Comparison of ENCODE assay signal across 30 cellular contexts in genomic region chr17:28367641-28368305, GRCh38. TPM values are rescaled to one million over a fixed set of nuclear protein-coding genes. Genes with fewer than 3 reads are reported as not detected.
"Had no signal": no experiment of that assay in that cellular context is flagged by ENCODE, and none has a peak within 500 bp of the region (broad histone marks: within the 10 kb centered on the region; RNA-seq: fewer than 3 reads in every experiment).

No MANE protein-coding gene starts in this region.

- H3K27ac Mint-ChIP-seq: activated CD4-positive, alpha-beta T cell treated with anti-CD3 and anti-CD28 coated beads for 36 hours; activated CD8-positive, alpha-beta memory T cell treated with anti-CD3 and anti-CD28 coated beads, Interleukin-2, amount 10 ng/mL, durations not matched to agents 7 days and 5 days; activated CD8-positive, alpha-beta T cell treated with anti-CD3 and anti-CD28 coated beads, Interleukin-2, amount 10 ng/mL, durations not matched to agents 7 days and 5 days; activated naive CD4-positive, alpha-beta T cell treated with anti-CD3 and anti-CD28 coated beads, Interleukin-2, amount 10 ng/mL, durations not matched to agents 7 days and 5 days; activated naive CD8-positive, alpha-beta T cell treated with anti-CD3 and anti-CD28 coated beads, Interleukin-2, amount 10 ng/mL, durations not matched to agents 7 days and 5 days; immature natural killer cell; T-helper 2 cell treated with Interferon-gamma antibody and Interleukin-4, amounts not matched to agents 5 μg/mL and 100 μg/mL, for 36 hours had no signal

- H3K4me2 ChIP-seq: smooth muscle cell had no signal

- H3K27me3 Mint-ChIP-seq: activated CD4-positive, alpha-beta T cell treated with anti-CD3 and anti-CD28 coated beads for 36 hours; activated CD8-positive, alpha-beta memory T cell treated with anti-CD3 and anti-CD28 coated beads, Interleukin-2, amount 10 ng/mL, durations not matched to agents 7 days and 5 days; activated naive CD8-positive, alpha-beta T cell treated with anti-CD3 and anti-CD28 coated beads, Interleukin-2, amount 10 ng/mL, durations not matched to agents 7 days and 5 days; brain had no signal

- H3K36me3 ChIP-seq: ovary had no signal

- ATAC-seq: activated CD4-positive, alpha-beta T cell treated with anti-CD3 and anti-CD28 coated beads for 36 hours; activated CD8-positive, alpha-beta memory T cell treated with anti-CD3 and anti-CD28 coated beads, Interleukin-2, amount 10 ng/mL, durations not matched to agents 7 days and 5 days; activated CD8-positive, alpha-beta T cell treated with anti-CD3 and anti-CD28 coated beads, Interleukin-2, amount 10 ng/mL, durations not matched to agents 7 days and 5 days; left lung; psoas muscle had no signal

- H3K4me3 ChIP-seq: ascending aorta, cardiac muscle cell, left lung, ovary, psoas muscle, smooth muscle cell, testis, transverse colon had no signal

- H3K27me3 ChIP-seq: ascending aorta, ovary, testis had no signal

- H3K4me3 Mint-ChIP-seq: activated CD4-positive, alpha-beta T cell treated with anti-CD3 and anti-CD28 coated beads for 36 hours; activated CD8-positive, alpha-beta memory T cell treated with anti-CD3 and anti-CD28 coated beads, Interleukin-2, amount 10 ng/mL, durations not matched to agents 7 days and 5 days; activated CD8-positive, alpha-beta T cell treated with anti-CD3 and anti-CD28 coated beads, Interleukin-2, amount 10 ng/mL, durations not matched to agents 7 days and 5 days; activated naive CD4-positive, alpha-beta T cell treated with anti-CD3 and anti-CD28 coated beads, Interleukin-2, amount 10 ng/mL, durations not matched to agents 7 days and 5 days; activated naive CD8-positive, alpha-beta T cell treated with anti-CD3 and anti-CD28 coated beads, Interleukin-2, amount 10 ng/mL, durations not matched to agents 7 days and 5 days; brain; immature natural killer cell; nephron; T-helper 2 cell treated with Interferon-gamma antibody and Interleukin-4, amounts not matched to agents 5 μg/mL and 100 μg/mL, for 36 hours had no signal

- DNase-seq: activated CD4-positive, alpha-beta T cell treated with anti-CD3 and anti-CD28 coated beads for 36 hours; activated CD4-positive, CD25-positive, alpha-beta regulatory T cell; activated CD8-positive, alpha-beta memory T cell treated with anti-CD3 and anti-CD28 coated beads, Interleukin-2, amount 10 ng/mL, durations not matched to agents 7 days and 5 days; activated CD8-positive, alpha-beta T cell treated with anti-CD3 and anti-CD28 coated beads, Interleukin-2, amount 10 ng/mL, durations not matched to agents 7 days and 5 days; activated effector memory CD4-positive, alpha-beta T cell treated with Interleukin-2 at 50 U/mL for 16 hours; activated naive CD4-positive, alpha-beta T cell treated with anti-CD3 and anti-CD28 coated beads, Interleukin-2, amount 10 ng/mL, durations not matched to agents 7 days and 5 days; activated naive CD8-positive, alpha-beta T cell treated with anti-CD3 and anti-CD28 coated beads, Interleukin-2, amount 10 ng/mL, durations not matched to agents 7 days and 5 days; cortex of kidney; foreskin fibroblast; head of caudate nucleus; hypothalamus; immature natural killer cell; kidney glomerular epithelial cell; left lung; ovary; psoas muscle; stimulated activated CD4-positive, alpha-beta T cell treated with anti-CD3 and anti-CD28 coated beads, Interleukin-2, amount 100 ng/mL, for 24 hours; stimulated activated naive CD4-positive, alpha-beta T cell treated with Interleukin-2 at 50 U/mL for 16 hours; T-helper 1 cell; testis; transverse colon had no signal

- H3K27ac ChIP-seq: ascending aorta, cardiac muscle cell, left lung, neutrophil, ovary, psoas muscle, testis, transverse colon had no signal

- H3K9me3 ChIP-seq: ascending aorta, left lung, neutrophil, ovary, psoas muscle, testis, transverse colon had no signal

- H3K36me3 Mint-ChIP-seq: activated CD8-positive, alpha-beta memory T cell treated with anti-CD3 and anti-CD28 coated beads, Interleukin-2, amount 10 ng/mL, durations not matched to agents 7 days and 5 days; activated naive CD8-positive, alpha-beta T cell treated with anti-CD3 and anti-CD28 coated beads, Interleukin-2, amount 10 ng/mL, durations not matched to agents 7 days and 5 days; brain had no signal

- H3K9me3 Mint-ChIP-seq: activated naive CD4-positive, alpha-beta T cell treated with anti-CD3 and anti-CD28 coated beads, Interleukin-2, amount 10 ng/mL, durations not matched to agents 7 days and 5 days; activated naive CD8-positive, alpha-beta T cell treated with anti-CD3 and anti-CD28 coated beads, Interleukin-2, amount 10 ng/mL, durations not matched to agents 7 days and 5 days; brain; immature natural killer cell; nephron; T-helper 2 cell treated with Interferon-gamma antibody and Interleukin-4, amounts not matched to agents 5 μg/mL and 100 μg/mL, for 36 hours had no signal

RNA-seq across cellular contexts. Expression of gene VTN, which starts 2.3 kb away (rescaled TPM):
- polyA plus RNA-seq: immature natural killer cell had no signal

RNA-seq across cellular contexts. Expression of gene SEBOX, which starts 2.8 kb away (rescaled TPM):
- polyA plus RNA-seq: endothelial cell of umbilical vein, esophagus, immature natural killer cell, ovary, psoas muscle, smooth muscle cell had no signal
